ENCODE assay signal across 7 cellular contexts in genomic region chr18:8615397-8616025, GRCh38. TPM values are rescaled to one million over a fixed set of nuclear protein-coding genes. Genes with fewer than 3 reads are reported as not detected.
DNase-seq lines count a peak whose midpoint lies in the region; ATAC-seq and TF ChIP-seq lines count a peak whose summit lies in the region.

No MANE protein-coding gene starts in this region.

- H3K36me3 ChIP-seq in HCT116 (ENCODE audit: control insufficient read depth in 1 of 2, insufficient read depth in 2 of 2, low read length in 2 of 2) (peaks cover 0 to 2% of the 10 kb centered on the region in 2 experiments; a peak in 2 of 4 replicates), mesendoderm (ENCODE audit: control insufficient read depth, insufficient read depth, low read length) (no peaks in the 10 kb centered on the region)

- no peak overlapping the region for H4K5ac ChIP-seq in mesendoderm (ENCODE audit: low read length)

- H2BK5ac ChIP-seq in mesendoderm (ENCODE audit: low read length) = no peak overlapping the region

- no peak overlapping the region for H2AK5ac ChIP-seq in mesendoderm (ENCODE audit: low read length)

- TF ChIP-seq POLR2A in HCT116 (IDR thresholded peaks at IDR 0.05; ENCODE audit: borderline replicate concordance, extremely low read depth, insufficient read depth, insufficient read length) = no peak

- H4K8ac ChIP-seq in mesendoderm (ENCODE audit: low read depth, low read length) = no peak overlapping the region

- no TSS peak for BruUV-seq in HCT116 (replicated peaks; lab: Mats Ljungman, UMichigan)

- no peaks in the 10 kb centered on the region for H3K9me3 Mint-ChIP-seq in chondrocyte (ENCODE audit: low read depth)

- CTCF ChIA-PET in HCT116 (lab: Charles Lee) = interaction anchor here (1.6 kb wide), 1 partner anchor 10 kb away, joined by 3 read pairs; no protein-coding TSS in a partner anchor

- POLR2A ChIA-PET in HCT116 (lab: Charles Lee) = no interaction called here

- H3K9me2 ChIP-seq in HCT116 (ENCODE audit: insufficient read depth) = no peaks in the 10 kb centered on the region

- peaks cover 61% of the 10 kb centered on the region for H3K4me1 Mint-ChIP-seq in chondrocyte (ENCODE audit: low read depth)

- H3K79me2 ChIP-seq in HCT116 (ENCODE audit: insufficient read depth, low read length) (peaks cover 98% of the 10 kb centered on the region), mesendoderm (ENCODE audit: control insufficient read depth, insufficient read depth, low read length) (peaks cover 86% of the 10 kb centered on the region)

- DNase-seq in HCT116 (ENCODE audit: low read depth, low spot score) = no peak
- DNase-seq in NCI-H524 treated with DMSO at 0.1 percent for 48 hours (lab: John Stamatoyannopoulos, UW) = peak; percentile 76
- DNase-seq in chondrocyte (ENCODE audit: low spot score) = no peak
- peak; percentile 80 for DNase-seq in mesendoderm

- ATAC-seq in HCT116 (no peak), GM21515 (IDR thresholded peaks at IDR 0.05; ENCODE audit: unreplicated experiment) (no peak), GM21529 (IDR thresholded peaks at IDR 0.05; ENCODE audit: unreplicated experiment) (no peak), HG02678 (IDR thresholded peaks at IDR 0.05; ENCODE audit: unreplicated experiment) (no peak)

- TF ChIP-seq CTCF in HCT116 (IDR thresholded peaks at IDR 0.05 in 2 of 3, conservative IDR thresholded peaks at IDR 0.05 in 1 of 3; ENCODE audit: borderline replicate concordance in 1 of 3, insufficient read depth in 1 of 3, low read depth in 2 of 3, low read length in 2 of 3) = no peak
- no peak for TF ChIP-seq CTCF in chondrocyte (IDR thresholded peaks at IDR 0.05)

- peaks cover 6% of the 10 kb centered on the region for H3K79me1 ChIP-seq in mesendoderm (ENCODE audit: low read length)

- TF ChIP-seq RAD21 in HCT116 (IDR thresholded peaks at IDR 0.05; ENCODE audit: low read depth) = no peak

- no peak overlapping the region for H2BK120ac ChIP-seq in mesendoderm (ENCODE audit: low read depth, low read length)

- H3K9ac ChIP-seq in HCT116 (ENCODE audit: low read length) (no peak overlapping the region), mesendoderm (ENCODE audit: low read length) (peak overlapping the region; percentile 31)

- H3K18ac ChIP-seq in mesendoderm (ENCODE audit: low read length) = no peak overlapping the region

- H3K4ac ChIP-seq in mesendoderm (ENCODE audit: low read depth, low read length) = no peak overlapping the region

- H3K4me3 ChIP-seq in HCT116 (replicated peaks in 1 of 2; ENCODE audit: low read depth in 1 of 2, low read length in 2 of 2) (no peak overlapping the region), mesendoderm (ENCODE audit: low read length) (no peak overlapping the region)

- H3K27ac Mint-ChIP-seq in chondrocyte (ENCODE audit: unreplicated experiment) = peak overlapping the region; percentile 94

- H3K27ac ChIP-seq in HCT116 (ENCODE audit: low read depth, low read length) = no peak overlapping the region
- H3K27ac ChIP-seq in mesendoderm (ENCODE audit: low read depth, low read length) = peak overlapping the region; percentile 6

- H3K4me3 Mint-ChIP-seq in chondrocyte (ENCODE audit: unreplicated experiment) = peak overlapping the region; percentile 16

- intact Hi-C loops in HCT116 (cut with micrococcal nuclease) = no loop called here

- H3K27me3 Mint-ChIP-seq in chondrocyte (ENCODE audit: low read depth) = no peaks in the 10 kb centered on the region

- H2AFZ ChIP-seq in HCT116 (ENCODE audit: low read depth, low read length, poor library complexity, severe bottlenecking) = no peak overlapping the region

- H3K4me1 ChIP-seq in HCT116 (ENCODE audit: control insufficient read depth in 1 of 2, insufficient read depth in 2 of 2, low read length in 2 of 2) (peaks cover 9 to 18% of the 10 kb centered on the region in 2 experiments; a peak in 3 of 4 replicates), mesendoderm (ENCODE audit: control insufficient read depth, low read depth, low read length) (peaks cover 11% of the 10 kb centered on the region)

- H3K23ac ChIP-seq in mesendoderm (ENCODE audit: low read length) = no peak overlapping the region

- no peak overlapping the region for H2BK15ac ChIP-seq in mesendoderm (replicated peaks; ENCODE audit: low read depth)

- no peaks in the 10 kb centered on the region for H3K36me3 Mint-ChIP-seq in chondrocyte (ENCODE audit: low read depth)

- H4K20me1 ChIP-seq in HCT116 (ENCODE audit: insufficient read depth) = no peaks in the 10 kb centered on the region

- H3K27me3 ChIP-seq in HCT116 (ENCODE audit: insufficient read depth, low read length) (no peaks in the 10 kb centered on the region), mesendoderm (ENCODE audit: insufficient read depth, low read length, poor library complexity) (no peaks in the 10 kb centered on the region)

- RAD21 ChIA-PET in HCT116 (lab: Charles Lee; ENCODE audit: low non-redundant PET in 1 of 2, low total read pairs in 2 of 2, uncharacterized antibody in 2 of 2, unreplicated experiment in 2 of 2) = no interaction called here

- H3K56ac ChIP-seq in mesendoderm (ENCODE audit: low read length) = no peak overlapping the region

- 0 out of 2 replicates have a peak overlapping the region, but pooled peaks have one; percentile 0 for H3K4me2 ChIP-seq in HCT116 (ENCODE audit: low read length)
- H3K4me2 ChIP-seq in mesendoderm (ENCODE audit: low read length) = no peak overlapping the region

- WGBS in mesendoderm (ENCODE audit: extremely low coverage, insufficient coverage, low lambda C conversion rate) = no CpG with 5 or more reads among the region's 4 CpGs

- no peaks in the 10 kb centered on the region for H3K9me3 ChIP-seq in HCT116 (ENCODE audit: control insufficient read depth in 1 of 2, insufficient read depth in 1 of 2, low read depth in 1 of 2, low read length in 2 of 2)

TF ChIP-seq in HCT116, 20 proteins besides CTCF, POLR2A, EP300 and RAD21:
- TF ChIP-seq FOSL1 (IDR thresholded peaks at IDR 0.05; ENCODE audit: low read depth) (peak; percentile 21; the same call in 1 of the 2 replicates), ZBTB33 (IDR thresholded peaks at IDR 0.05; ENCODE audit: extremely low read depth, insufficient replicate concordance, low read length) (no peak), SIN3A (IDR thresholded peaks at IDR 0.05; ENCODE audit: low read depth) (no peak), EZH2 (IDR thresholded peaks at IDR 0.05) (no peak), ATF3 (IDR thresholded peaks at IDR 0.05) (peak; percentile 38; the same call in 1 of the 2 replicates)

RNA-seq across cellular contexts. Expression of gene RAB12, which starts 6.3 kb away (rescaled TPM):
- 32.7 TPM for total RNA-seq in HCT116 (2021; ENCODE audit: unreplicated experiment)
- 12.0 and 17.7 TPM in 2 replicates for polyA plus RNA-seq in HCT116 (2012)
- total RNA-seq in chondrocyte = 40.9 to 44.6 TPM (median 41.3 TPM) in 3 replicates
- 25.0 TPM for polyA plus RNA-seq in mesendoderm (2013, experiment 1 of 2)
- 24.3 TPM for polyA plus RNA-seq in mesendoderm (2013, experiment 2 of 2)

Comparison
In these comparisons a context has a peak if more than half of its experiments do, and no peak if none do; other contexts are left out.
1. DNase-seq: peak in NCI-H524 treated with DMSO at 0.1 percent for 48 hours (single experiment) and mesendoderm (single experiment); none in HCT116 (single experiment) and chondrocyte (single experiment).